In genomic region chr3:57652203-57652602, GRCh38 we compare ENCODE assay signal across 19 cellular contexts. TPM values are rescaled to one million over a fixed set of nuclear protein-coding genes. Genes with fewer than 3 reads are reported as not detected.
A peak's percentile ranks its signal among the peaks of the same experiment; 100 is the strongest.
DNase-seq lines count a peak whose midpoint lies in the region; ATAC-seq and TF ChIP-seq lines count a peak whose summit lies in the region.
"Had no signal": no experiment of that assay in that cellular context is flagged by ENCODE, and none has a peak within 500 bp of the region (broad histone marks: within the 10 kb centered on the region; RNA-seq: fewer than 3 reads in every experiment).

No MANE protein-coding gene starts in this region.

- H3K27ac Mint-ChIP-seq in activated T-helper 17 cell treated with anti-CD3 and anti-CD28 coated beads, Interleukin-2, amount 50 U/mL, for 72 hours, result no peak overlapping the region

- intact Hi-C loops in left cardiac atrium (cut with DNase I), result no loop called here
- intact Hi-C loops in testis (cut with DNase I; ENCODE audit: low total_unique reads), result no loop called here

- WGBS in testis, 2 donors, result 92 to 98% methylated on average over 3 of the region's 3 CpGs

- H3K27me3 ChIP-seq in cardiac muscle cell, result no peaks in the 10 kb centered on the region
- H3K27me3 ChIP-seq in testis, result no peaks in the 10 kb centered on the region

- peak in 1 of 2 donors; percentile 43 for DNase-seq in cardiac muscle cell (ENCODE audit: low read depth in 1 of 2, low spot score in 1 of 2)
- DNase-seq in left cardiac atrium, result no peak
- DNase-seq in choroid plexus epithelial cell (ENCODE audit: low read depth), result peak; percentile 23
- no peak for DNase-seq in islet precursor cell
- no peak for DNase-seq in effector CD4-positive, alpha-beta T cell
- no peak for DNase-seq in testis
- DNase-seq: DMS153, Kasumi-1, NCI-H1417, NCI-H1694 treated with DMSO at 0.1 percent for 48 hours, NCI-H2081 treated with DMSO at 0.1 percent for 48 hours, NCI-H446, NCI-H526 treated with DMSO at 0.1 percent for 48 hours, PC-3, Right ventricle myocardium superior had no signal

- H3K9me3 ChIP-seq in cardiac muscle cell (ENCODE audit: low read depth) (no peaks in the 10 kb centered on the region), testis (no peaks in the 10 kb centered on the region)

- H3K4me1 ChIP-seq in cardiac muscle cell (ENCODE audit: low read depth), result no peaks in the 10 kb centered on the region
- no peaks in the 10 kb centered on the region for H3K4me1 ChIP-seq in testis
- H3K4me1 ChIP-seq: A549 had no signal

- peak overlapping the region; percentile 18 for H3K27ac ChIP-seq in cardiac muscle cell
- no peak overlapping the region for H3K27ac ChIP-seq in testis
- H3K27ac ChIP-seq: A549 had no signal

- ATAC-seq in left cardiac atrium (no peak), GM19463 (IDR thresholded peaks at IDR 0.05; ENCODE audit: unreplicated experiment) (no peak)
- ATAC-seq in activated T-helper 17 cell treated with anti-CD3 and anti-CD28 coated beads, Interleukin-2, amount 50 U/mL, for 72 hours (replicated peaks), result peak; percentile 46
- ATAC-seq: A549, PC-3 had no signal

- H3K4me3 Mint-ChIP-seq in activated T-helper 17 cell treated with anti-CD3 and anti-CD28 coated beads, Interleukin-2, amount 50 U/mL, for 72 hours, result no peak overlapping the region
- H3K4me3 Mint-ChIP-seq: CD4-positive, alpha-beta memory T cell had no signal

- peaks cover 5% of the 10 kb centered on the region for H3K9me3 Mint-ChIP-seq in activated T-helper 17 cell treated with anti-CD3 and anti-CD28 coated beads, Interleukin-2, amount 50 U/mL, for 72 hours

- H3K36me3 ChIP-seq in cardiac muscle cell (peaks cover 7% of the 10 kb centered on the region), testis (ENCODE audit: low read depth, missing control alignments) (no peaks in the 10 kb centered on the region)

- TF ChIP-seq CTCF in cardiac muscle cell (IDR thresholded peaks at IDR 0.05; ENCODE audit: low read depth, low read length) (no peak), choroid plexus epithelial cell (conservative IDR thresholded peaks at IDR 0.05; ENCODE audit: low read depth, low read length) (no peak), testis (IDR thresholded peaks at IDR 0.05) (no peak)

- no peaks in the 10 kb centered on the region for H3K27me3 Mint-ChIP-seq in activated T-helper 17 cell treated with anti-CD3 and anti-CD28 coated beads, Interleukin-2, amount 50 U/mL, for 72 hours
- H3K27me3 Mint-ChIP-seq: CD4-positive, alpha-beta memory T cell had no signal

- H3K4me3 ChIP-seq in cardiac muscle cell (no peak overlapping the region), choroid plexus epithelial cell (ENCODE audit: low read depth, low read length) (no peak overlapping the region), testis (no peak overlapping the region)
- H3K4me3 ChIP-seq: A549 had no signal

- TF ChIP-seq POLR2A in testis (IDR thresholded peaks at IDR 0.05), result no peak

- H3K36me3 Mint-ChIP-seq in activated T-helper 17 cell treated with anti-CD3 and anti-CD28 coated beads, Interleukin-2, amount 50 U/mL, for 72 hours (ENCODE audit: low read depth), result peaks cover 90% of the 10 kb centered on the region

- H3K4me1 Mint-ChIP-seq in activated T-helper 17 cell treated with anti-CD3 and anti-CD28 coated beads, Interleukin-2, amount 50 U/mL, for 72 hours, result peaks cover 14% of the 10 kb centered on the region

RNA-seq across cellular contexts. Expression of gene DENND6A, which starts 40.7 kb away (rescaled TPM):
- total RNA-seq in cardiac muscle cell, result 10.4 and 13.8 TPM in 2 replicates
- polyA plus RNA-seq in cardiac muscle cell, result 10.6 and 18.9 TPM in 2 replicates
- 10 to 100 TPM; 14.2 to 17.7 TPM for total RNA-seq in left cardiac atrium
- 10 to 100 TPM; 17.1 to 18.3 TPM for total RNA-seq in activated T-helper 17 cell treated with anti-CD3 and anti-CD28 coated beads, Interleukin-2, amount 50 U/mL, for 72 hours
- 10 to 100 TPM; 18.7 to 20.6 TPM for total RNA-seq in testis
- 16.0 TPM for polyA plus RNA-seq in testis (ENCODE audit: insufficient read depth, low read depth, low replicate concordance)

RNA-seq across cellular contexts. Expression of gene ARF4, which starts 55.1 kb away (rescaled TPM):
- total RNA-seq in cardiac muscle cell, result 70.7 and 86.2 TPM in 2 replicates
- polyA plus RNA-seq in cardiac muscle cell, result 235 and 248 TPM in 2 replicates
- total RNA-seq in left cardiac atrium, result 100 to 1,000 TPM in 1 of 2 donors, 10 to 100 TPM in 1; 80.1 to 114 TPM
- 10 to 100 TPM; 52.1 to 67.4 TPM for total RNA-seq in activated T-helper 17 cell treated with anti-CD3 and anti-CD28 coated beads, Interleukin-2, amount 50 U/mL, for 72 hours
- total RNA-seq in testis, result 100 to 1,000 TPM; 169 to 205 TPM
- polyA plus RNA-seq in testis (ENCODE audit: insufficient read depth, low read depth, low replicate concordance), result 224 TPM
